ENCODE assay signal across 1 cellular context in genomic region chr4:69759189-69759604, GRCh38.
TF ChIP-seq lines count a peak whose summit lies in the region.

No MANE protein-coding gene starts in this region.

TF ChIP-seq in SK-N-SH treated with all-trans-retinoic acid at 6 μM for 48 hours, 23 proteins besides CTCF, POLR2A, EP300 and RAD21 (continued from another document):
- TF ChIP-seq ZC3H10 (CRISPR knock-in tag; IDR thresholded peaks at IDR 0.05) (no peak), ARNTL (CRISPR knock-in tag; IDR thresholded peaks at IDR 0.05; ENCODE audit: borderline replicate concordance, low read depth) (no peak), GLIS3 (CRISPR knock-in tag; IDR thresholded peaks at IDR 0.05) (no peak), ISL1 (CRISPR knock-in tag; IDR thresholded peaks at IDR 0.05) (no peak), ZNF8 (CRISPR knock-in tag; IDR thresholded peaks at IDR 0.05) (no peak), PPARA (CRISPR knock-in tag; IDR thresholded peaks at IDR 0.05; ENCODE audit: borderline replicate concordance) (no peak), SNAI2 (CRISPR knock-in tag; IDR thresholded peaks at IDR 0.05) (no peak), BACH2 (CRISPR knock-in tag; IDR thresholded peaks at IDR 0.05; ENCODE audit: borderline replicate concordance) (no peak), PATZ1 (CRISPR knock-in tag; IDR thresholded peaks at IDR 0.05; ENCODE audit: borderline replicate concordance) (no peak), TCF4 (CRISPR knock-in tag; IDR thresholded peaks at IDR 0.05; ENCODE audit: borderline replicate concordance) (no peak)
- TF ChIP-seq, protein P1, sequence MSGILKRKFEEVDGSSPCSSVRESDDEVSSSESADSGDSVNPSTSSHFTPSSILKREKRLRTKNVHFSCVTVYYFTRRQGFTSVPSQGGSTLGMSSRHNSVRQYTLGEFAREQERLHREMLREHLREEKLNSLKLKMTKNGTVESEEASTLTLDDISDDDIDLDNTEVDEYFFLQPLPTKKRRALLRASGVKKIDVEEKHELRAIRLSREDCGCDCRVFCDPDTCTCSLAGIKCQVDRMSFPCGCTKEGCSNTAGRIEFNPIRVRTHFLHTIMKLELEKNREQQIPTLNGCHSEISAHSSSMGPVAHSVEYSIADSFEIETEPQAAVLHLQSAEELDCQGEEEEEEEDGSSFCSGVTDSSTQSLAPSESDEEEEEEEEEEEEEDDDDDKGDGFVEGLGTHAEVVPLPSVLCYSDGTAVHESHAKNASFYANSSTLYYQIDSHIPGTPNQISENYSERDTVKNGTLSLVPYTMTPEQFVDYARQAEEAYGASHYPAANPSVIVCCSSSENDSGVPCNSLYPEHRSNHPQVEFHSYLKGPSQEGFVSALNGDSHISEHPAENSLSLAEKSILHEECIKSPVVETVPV (CRISPR knock-in tag; IDR thresholded peaks at IDR 0.05) = no peak
